ENCODE assay signal across 22 cellular contexts in the genomic region with DNA sequence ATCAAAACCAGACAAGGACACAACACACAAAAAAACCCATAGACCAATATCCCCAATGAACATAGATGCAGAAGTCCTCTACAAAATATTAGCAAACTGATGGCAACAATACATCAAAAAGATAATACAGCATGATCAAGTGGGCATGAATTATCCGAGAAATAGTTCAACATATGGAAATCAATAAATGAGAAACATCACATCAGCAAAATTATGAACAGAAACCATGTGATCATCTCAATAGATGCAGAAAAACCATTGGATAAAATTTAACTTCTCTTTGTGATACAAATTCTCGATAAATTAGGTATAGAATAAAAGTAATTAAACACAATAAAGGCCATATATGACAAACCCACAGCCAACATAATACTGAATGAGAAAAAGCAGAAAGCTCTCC.
"Had no signal": no experiment of that assay in that cellular context is flagged by ENCODE, and none has a peak within 500 bp of the region (broad histone marks: within the 10 kb centered on the region; RNA-seq: fewer than 3 reads in every experiment).

No MANE protein-coding gene starts in this region.

- ATAC-seq: foreskin keratinocyte, gastroesophageal sphincter, heart left ventricle, left cardiac atrium, left lung, left ventricle myocardium superior, lower lobe of right lung, mucosa of descending colon had no signal

- H2AFZ ChIP-seq: hepatocyte had no signal

- H3K4me3 ChIP-seq: coronary artery, dorsolateral prefrontal cortex, esophagus muscularis mucosa, gastroesophageal sphincter, heart left ventricle, hepatocyte, left lung, lower lobe of right lung, mucosa of descending colon had no signal

- H3K4me2 ChIP-seq: hepatocyte had no signal

- DNase-seq: dermis blood vessel endothelial cell; dorsolateral prefrontal cortex; effector CD4-positive, alpha-beta T cell; effector memory CD4-positive, alpha-beta T cell; foreskin keratinocyte; heart left ventricle; left cardiac atrium; left lung; left ventricle myocardium superior; lower lobe of right lung; mesenchymal stem cell; mucosa of descending colon; naive B cell had no signal

- FAIRE-seq: endothelial cell of umbilical vein, frontal cortex, islet of Langerhans, keratinocyte had no signal

- H3K27me3 ChIP-seq: dorsolateral prefrontal cortex, esophagus muscularis mucosa, foreskin keratinocyte, gastroesophageal sphincter, heart left ventricle, hepatocyte, left lung had no signal

- H3K4me1 ChIP-seq: esophagus muscularis mucosa, foreskin keratinocyte, gastroesophageal sphincter, heart left ventricle, left lung, lower lobe of right lung had no signal

- H3K4me3 Mint-ChIP-seq: mesothelial cell of epicardium, naive B cell had no signal

- H3K27ac Mint-ChIP-seq: mesothelial cell of epicardium, naive B cell had no signal

- H3K4me1 Mint-ChIP-seq: mesothelial cell of epicardium, naive B cell had no signal

- H3K36me3 ChIP-seq: esophagus muscularis mucosa, gastroesophageal sphincter, heart left ventricle, left lung, lower lobe of right lung had no signal

- H3K79me2 ChIP-seq: hepatocyte had no signal

- H3K27ac ChIP-seq: coronary artery, dorsolateral prefrontal cortex, esophagus muscularis mucosa, foreskin keratinocyte, gastroesophageal sphincter, heart left ventricle, hepatocyte, left lung, lower lobe of right lung had no signal
